ENCODE assay signal across 16 cellular contexts in genomic region chr12:50213439-50213838, GRCh38. TPM values are rescaled to one million over a fixed set of nuclear protein-coding genes. Genes with fewer than 3 reads are reported as not detected.
A peak's percentile ranks its signal among the peaks of the same experiment; 100 is the strongest.
DNase-seq lines count a peak whose midpoint lies in the region; ATAC-seq, FAIRE-seq and TF ChIP-seq lines count a peak whose summit lies in the region.
"Had no signal": no experiment of that assay in that cellular context is flagged by ENCODE, and none has a peak within 500 bp of the region (broad histone marks: within the 10 kb centered on the region; RNA-seq: fewer than 3 reads in every experiment).

No MANE protein-coding gene starts in this region.

- peaks cover 16% of the 10 kb centered on the region for H3K36me3 ChIP-seq in mammary epithelial cell (ENCODE audit: insufficient read depth, low read length)
- H3K36me3 ChIP-seq in breast epithelium = no peaks in the 10 kb centered on the region
- peaks cover 0 to 10% of the 10 kb centered on the region in 2 donors for H3K36me3 ChIP-seq in gastroesophageal sphincter

- POLR2A ChIA-PET in T-cell (lab: Charles Lee) = no interaction called here

- H3K27me3 ChIP-seq in mammary epithelial cell (ENCODE audit: insufficient read depth, low read length) (no peaks in the 10 kb centered on the region), breast epithelium (no peaks in the 10 kb centered on the region), gastroesophageal sphincter (no peaks in the 10 kb centered on the region)
- H3K27me3 ChIP-seq: MG63 had no signal

- H3K27ac ChIP-seq in mammary epithelial cell (ENCODE audit: insufficient read depth, low read depth, low read length) (peak overlapping the region; percentile 24), breast epithelium (peak overlapping the region in 1 of 2 donors; percentile 53), gastroesophageal sphincter (no peak overlapping the region)

- no peaks in the 10 kb centered on the region for H4K20me1 ChIP-seq in mammary epithelial cell (ENCODE audit: insufficient read depth, low read length)

- no peaks in the 10 kb centered on the region for H3K9me3 ChIP-seq in mammary epithelial cell (replicated peaks; ENCODE audit: insufficient read depth, low read length)
- no peaks in the 10 kb centered on the region for H3K9me3 ChIP-seq in breast epithelium
- H3K9me3 ChIP-seq in gastroesophageal sphincter = no peaks in the 10 kb centered on the region
- H3K9me3 ChIP-seq: MG63, mucosa of descending colon had no signal

- 95% methylated on average over 2 of the region's 2 CpGs for WGBS in mammary epithelial cell (ENCODE audit: low coverage, missing lambda C conversion rate)
- WGBS in gastroesophageal sphincter (ENCODE audit: low coverage in 1 of 2), 2 donors = 86 to 100% methylated on average over 2 of the region's 2 CpGs

- H3K4me1 ChIP-seq in mammary epithelial cell (ENCODE audit: insufficient read depth, low read length) (peaks cover 66% of the 10 kb centered on the region), breast epithelium (peaks cover 5 to 6% of the 10 kb centered on the region in 2 donors), gastroesophageal sphincter (peaks cover 0 to 31% (median 0%) of the 10 kb centered on the region in 3 donors)

- ATAC-seq in T-cell (replicated peaks in 1 of 4) (no peak), GM21825 (IDR thresholded peaks at IDR 0.05; ENCODE audit: unreplicated experiment) (no peak), gastroesophageal sphincter (no peak), HG03175 (IDR thresholded peaks at IDR 0.05; ENCODE audit: unreplicated experiment) (no peak)
- ATAC-seq: mucosa of descending colon had no signal

- dilution Hi-C loops in mammary epithelial cell (cut with HindIII; ENCODE audit: low sequenced_read_pairs) = no loop called here

- TF ChIP-seq POLR2A in breast epithelium (IDR thresholded peaks at IDR 0.05) (no peak), GM12891 (IDR thresholded peaks at IDR 0.05; ENCODE audit: low read depth, low read length) (no peak), gastroesophageal sphincter (IDR thresholded peaks at IDR 0.05) (no peak)

- peak overlapping the region; percentile 66 for H3K4me2 ChIP-seq in mammary epithelial cell (ENCODE audit: insufficient read depth, low read depth, low read length)

- TF ChIP-seq EP300 in gastroesophageal sphincter (IDR thresholded peaks at IDR 0.05) = no peak

- no peaks in the 10 kb centered on the region for H3K36me3 Mint-ChIP-seq in T-cell
- H3K36me3 Mint-ChIP-seq in immature natural killer cell = peaks cover 0 to 4% (median 3%) of the 10 kb centered on the region in 3 donors

- intact Hi-C loops in mammary epithelial cell (cut with micrococcal nuclease) (no loop called here), breast epithelium (cut with DNase I; ENCODE audit: low total_unique reads) (no loop called here)

- H3K4me1 Mint-ChIP-seq in T-cell = peaks cover 47 to 63% (median 53%) of the 10 kb centered on the region in 3 donors
- peaks cover 29 to 50% of the 10 kb centered on the region in 2 donors for H3K4me1 Mint-ChIP-seq in immature natural killer cell

- CTCF ChIA-PET in mammary epithelial cell (lab: Charles Lee; ENCODE audit: low non-redundant PET) = no interaction called here
- CTCF ChIA-PET in T-cell (lab: Charles Lee) = interaction anchor here in 1 of 2 donors (0.5 to 3.8 kb wide), 2 partner anchors 8 to 11 kb away, joined by 4 to 21 read pairs; no protein-coding TSS in a partner anchor

- no peak for TF ChIP-seq CTCF in mammary epithelial cell (conservative IDR thresholded peaks at IDR 0.05 in 1 of 2, IDR thresholded peaks at IDR 0.05 in 1 of 2; ENCODE audit: extremely low read depth in 1 of 2, insufficient read depth in 1 of 2, low read depth in 1 of 2, low read length in 2 of 2)
- no peak for TF ChIP-seq CTCF in breast epithelium (IDR thresholded peaks at IDR 0.05)
- no peak for TF ChIP-seq CTCF in gastroesophageal sphincter (IDR thresholded peaks at IDR 0.05)

- peak overlapping the region in 1 of 3 experiments; percentile 33 for H3K4me3 ChIP-seq in mammary epithelial cell (replicated peaks in 1 of 3; ENCODE audit: insufficient read depth in 1 of 3, low read depth in 2 of 3, low read length in 3 of 3)
- H3K4me3 ChIP-seq in breast epithelium = no peak overlapping the region
- H3K4me3 ChIP-seq in gastroesophageal sphincter = no peak overlapping the region
- H3K4me3 ChIP-seq: MG63, mucosa of descending colon had no signal

- FAIRE-seq in GM12891 (lab: Jason Lieb, UNC) = no peak
- FAIRE-seq: HTR-8/SVneo had no signal

- no TSS peak for BruUV-seq in mammary epithelial cell (replicated peaks; lab: Mats Ljungman, UMichigan)

- DNase-seq in mammary epithelial cell (no peak), breast epithelium (ENCODE audit: low spot score in 2 of 2) (no peak), T-cell (no peak), immature natural killer cell (no peak), GM12891 (ENCODE audit: insufficient read length, low spot score) (no peak)
- DNase-seq: activated CD8-positive, alpha-beta memory T cell treated with anti-CD3 and anti-CD28 coated beads for 24 hours; MG63; mucosa of descending colon; NCI-H2081; NCI-H69; posterior cingulate gyrus; T1000 had no signal

- no peaks in the 10 kb centered on the region for H3K27me3 Mint-ChIP-seq in T-cell
- peaks cover 0 to 2% (median 0%) of the 10 kb centered on the region in 3 donors for H3K27me3 Mint-ChIP-seq in immature natural killer cell (ENCODE audit: low read depth in 3 of 3)

- H2AFZ ChIP-seq in mammary epithelial cell (ENCODE audit: low read depth, low read length) = no peak overlapping the region

- H3K27ac Mint-ChIP-seq in T-cell (peak overlapping the region; percentile 64 to 75), immature natural killer cell (peak overlapping the region; percentile 50 to 81 (median 70))

- H3K9me3 Mint-ChIP-seq in T-cell = no peaks in the 10 kb centered on the region
- no peaks in the 10 kb centered on the region for H3K9me3 Mint-ChIP-seq in immature natural killer cell

- H3K4me3 Mint-ChIP-seq in T-cell (no peak overlapping the region), immature natural killer cell (no peak overlapping the region)

- H3K9ac ChIP-seq in mammary epithelial cell (ENCODE audit: insufficient read depth, low read length) = no peak overlapping the region

- in situ Hi-C loops in mammary epithelial cell (cut with MboI; ENCODE audit: low sequenced_read_pairs in 2 of 2) = loop anchor here in 1 of 2 donors (25.0 kb wide), 2 partner anchors 99 to 199 kb away; partner anchors contain the start of gene LARP4

- H3K79me2 ChIP-seq in mammary epithelial cell (ENCODE audit: insufficient read depth, low read length) = peaks cover 95% of the 10 kb centered on the region

TF ChIP-seq in GM12891, 5 proteins besides CTCF, POLR2A, EP300 and RAD21:
- TF ChIP-seq TAF1 (IDR thresholded peaks at IDR 0.05; ENCODE audit: low read depth, low read length) (no peak), POU2F2 (IDR thresholded peaks at IDR 0.05; ENCODE audit: low read depth, low read length) (no peak), POLR2AphosphoS5 (IDR thresholded peaks at IDR 0.05; ENCODE audit: low read depth, low read length) (no peak), PAX5 (IDR thresholded peaks at IDR 0.05; ENCODE audit: insufficient read depth, low read length, severe bottlenecking) (no peak)

RNA-seq across cellular contexts. Expression of gene CERS5, which starts 46.3 kb away (rescaled TPM):
- total RNA-seq in mammary epithelial cell (10 to 100 TPM; 29.2 to 65.7 TPM), breast epithelium (10 to 100 TPM; 25.0 to 40.1 (median 32.4) TPM), T-cell (10 to 100 TPM; 41.1 to 58.5 (median 46.2) TPM), gastroesophageal sphincter (10 to 100 TPM; 23.4 to 27.9 (median 26.4) TPM)
- polyA plus RNA-seq in mammary epithelial cell (43.5 TPM), immature natural killer cell (100 to 1,000 TPM in 1 of 3 donors, 10 to 100 TPM in 2; 57.2 to 104 (median 64.0) TPM)
- 187 TPM for polyA minus RNA-seq in mammary epithelial cell
- polyA plus RNA-seq in GM12891 (2012; ENCODE audit: low read depth, missing spikeins) = 24.4 TPM
